Comparison of ENCODE assay signal across 26 cellular contexts in genomic region chr19:23571175-23571574, GRCh38.
"Had no signal": no experiment of that assay in that cellular context is flagged by ENCODE, and none has a peak within 500 bp of the region (broad histone marks: within the 10 kb centered on the region; RNA-seq: fewer than 3 reads in every experiment).

No MANE protein-coding gene starts in this region.

- H3K4me1 Mint-ChIP-seq: activated CD4-positive, alpha-beta T cell treated with anti-CD3 and anti-CD28 coated beads, Interleukin-2, amount 10 ng/mL, durations not matched to agents 24 days and 14 days; activated naive CD8-positive, alpha-beta T cell treated with anti-CD3 and anti-CD28 coated beads for 36 hours; activated T-helper 17 cell treated with anti-CD3 and anti-CD28 coated beads, Interleukin-2, amount 50 U/mL, for 72 hours had no signal

- H3K4me3 Mint-ChIP-seq: activated CD4-positive, alpha-beta T cell treated with anti-CD3 and anti-CD28 coated beads, Interleukin-2, amount 10 ng/mL, durations not matched to agents 24 days and 14 days; activated CD8-positive, alpha-beta T cell treated with anti-CD3 and anti-CD28 coated beads for 36 hours; activated naive CD8-positive, alpha-beta T cell treated with anti-CD3 and anti-CD28 coated beads for 36 hours; activated T-cell treated with anti-CD3 and anti-CD28 coated beads, Interleukin-2, amount 50 U/mL, for 72 hours; activated T-helper 17 cell treated with anti-CD3 and anti-CD28 coated beads, Interleukin-2, amount 50 U/mL, for 72 hours had no signal

- DNase-seq: activated CD4-positive, alpha-beta T cell treated with anti-CD3 and anti-CD28 coated beads, Interleukin-2, amount 10 ng/mL, durations not matched to agents 24 days and 14 days; activated CD4-positive, alpha-beta T cell treated with anti-CD3 and anti-CD28 coated beads, Interleukin-2, amount 50 U/mL, for 4 hours; activated CD8-positive, alpha-beta T cell treated with anti-CD3 and anti-CD28 coated beads for 36 hours; activated effector memory CD4-positive, alpha-beta T cell treated with anti-CD3 and anti-CD28 coated beads, Interleukin-2, amount 50 U/mL, for 16 hours; activated naive CD4-positive, alpha-beta T cell; activated naive CD4-positive, alpha-beta T cell treated with anti-CD3 and anti-CD28 coated beads, Interleukin-2, amount 50 U/mL, for 16 hours; activated naive CD8-positive, alpha-beta T cell treated with anti-CD3 and anti-CD28 coated beads for 36 hours; activated T-cell treated with anti-CD3 and anti-CD28 coated beads, Interleukin-2, amount 50 U/mL, for 1 hour; activated T-cell treated with anti-CD3 and anti-CD28 coated beads, Interleukin-2, amount 50 U/mL, for 72 hours; amniotic stem cell; aorta; brain microvascular endothelial cell; central memory CD4-positive, alpha-beta T cell; NCI-H1092 treated with DMSO at 0.1 percent for 48 hours; NCI-H1417; NCI-H146; NCI-H187; NCI-H2029 treated with DMSO at 0.1 percent for 48 hours; NCI-H226; NCI-H446 treated with DMSO at 0.1 percent for 48 hours; NCI-H524; NCI-H69; NK-92 treated with Interleukin-12 subunit alpha and Interleukin-12 subunit beta, amount 100 ng/mL, for 24 hours; Right ventricle myocardium superior; T1000 had no signal

- H3K27ac Mint-ChIP-seq: activated CD4-positive, alpha-beta T cell treated with anti-CD3 and anti-CD28 coated beads, Interleukin-2, amount 10 ng/mL, durations not matched to agents 24 days and 14 days; activated CD8-positive, alpha-beta T cell treated with anti-CD3 and anti-CD28 coated beads for 36 hours; activated naive CD8-positive, alpha-beta T cell treated with anti-CD3 and anti-CD28 coated beads for 36 hours; activated T-cell treated with anti-CD3 and anti-CD28 coated beads, Interleukin-2, amount 50 U/mL, for 72 hours; activated T-helper 17 cell treated with anti-CD3 and anti-CD28 coated beads, Interleukin-2, amount 50 U/mL, for 72 hours had no signal

- H3K27me3 Mint-ChIP-seq: activated CD4-positive, alpha-beta T cell treated with anti-CD3 and anti-CD28 coated beads, Interleukin-2, amount 10 ng/mL, durations not matched to agents 24 days and 14 days; activated CD8-positive, alpha-beta T cell treated with anti-CD3 and anti-CD28 coated beads for 36 hours; activated naive CD8-positive, alpha-beta T cell treated with anti-CD3 and anti-CD28 coated beads for 36 hours; activated T-helper 17 cell treated with anti-CD3 and anti-CD28 coated beads, Interleukin-2, amount 50 U/mL, for 72 hours had no signal

- H3K27me3 ChIP-seq: brain microvascular endothelial cell had no signal

- H3K27ac ChIP-seq: brain microvascular endothelial cell had no signal

- H3K36me3 ChIP-seq: brain microvascular endothelial cell had no signal

- ATAC-seq: activated CD8-positive, alpha-beta T cell treated with anti-CD3 and anti-CD28 coated beads for 36 hours; activated T-cell treated with anti-CD3 and anti-CD28 coated beads, Interleukin-2, amount 50 U/mL, for 72 hours; activated T-helper 17 cell treated with anti-CD3 and anti-CD28 coated beads, Interleukin-2, amount 50 U/mL, for 72 hours had no signal
